Comparison of ENCODE assay signal across 28 cellular contexts in genomic region chr16:12862327-12862726, GRCh38. TPM values are rescaled to one million over a fixed set of nuclear protein-coding genes. Genes with fewer than 3 reads are reported as not detected.
"Had no signal": no experiment of that assay in that cellular context is flagged by ENCODE, and none has a peak within 500 bp of the region (broad histone marks: within the 10 kb centered on the region; RNA-seq: fewer than 3 reads in every experiment).

No MANE protein-coding gene starts in this region.

- DNase-seq: heart left ventricle; hypothalamus; islet precursor cell; left ventricle myocardium inferior; mesendoderm; naive B cell; natural killer cell; nephron progenitor cell; ovary; retina; right cardiac atrium; stimulated activated CD4-positive, alpha-beta T cell treated with anti-CD3 and anti-CD28 coated beads, Interleukin-12 subunit alpha, Interleukin-12 subunit beta, amount 100 ng/mL, for 4 hours; stimulated activated CD4-positive, alpha-beta T cell treated with anti-CD3 and anti-CD28 coated beads, Interleukin-15, amount 100 ng/mL, for 24 hours; stimulated activated CD4-positive, alpha-beta T cell treated with anti-CD3 and anti-CD28 coated beads, Interleukin-2, amount 100 ng/mL, for 24 hours; stimulated activated CD4-positive, alpha-beta T cell treated with anti-CD3 and anti-CD28 coated beads, Interleukin-4, amount 100 ng/mL, for 1 hour; stimulated activated naive CD4-positive, alpha-beta T cell treated with Interleukin-2 at 50 U/mL for 16 hours; tibial artery; trophoblast cell; upper lobe of right lung had no signal

- H3K36me3 Mint-ChIP-seq: mesothelial cell of epicardium, naive B cell, natural killer cell, neural progenitor cell had no signal

- H3K36me3 ChIP-seq: heart left ventricle, left ventricle myocardium inferior, neural progenitor cell, ovary, prostate gland, suprapubic skin, thoracic aorta, tibial artery, upper lobe of right lung had no signal

- H3K27ac Mint-ChIP-seq: mesothelial cell of epicardium, naive B cell, natural killer cell, nephron progenitor cell, neural progenitor cell had no signal

- H3K4me3 Mint-ChIP-seq: mesothelial cell of epicardium, natural killer cell, nephron progenitor cell, neural progenitor cell had no signal

- H3K4me1 ChIP-seq: heart left ventricle, left ventricle myocardium inferior, neural progenitor cell, prostate gland, suprapubic skin, tibial artery, upper lobe of right lung had no signal

- H3K9ac ChIP-seq: neural progenitor cell had no signal

- H3K9me3 ChIP-seq: ovary, prostate gland, suprapubic skin, thoracic aorta, upper lobe of right lung had no signal

- H3K9me3 Mint-ChIP-seq: natural killer cell had no signal

- H3K4me1 Mint-ChIP-seq: mesothelial cell of epicardium, naive B cell, natural killer cell, nephron progenitor cell, neural progenitor cell had no signal

- ATAC-seq: natural killer cell, right cardiac atrium, sciatic nerve, upper lobe of right lung had no signal

- H3K4me3 ChIP-seq: heart left ventricle, left ventricle myocardium inferior, lung, neural progenitor cell, ovary, prostate gland, skin epidermis, suprapubic skin, thoracic aorta, tibial artery, upper lobe of right lung had no signal

- H3K27ac ChIP-seq: heart left ventricle, left ventricle myocardium inferior, neural progenitor cell, ovary, prostate gland, skin epidermis, suprapubic skin, thoracic aorta, tibial artery, upper lobe of right lung had no signal

- H3K27me3 ChIP-seq: neural progenitor cell, ovary, tibial artery, upper lobe of right lung had no signal

RNA-seq across cellular contexts. Expression of gene SHISA9, which starts 39.1 kb away (rescaled TPM):
- total RNA-seq: mononuclear cell, upper lobe of right lung had no signal
